ENCODE assay signal across 9 cellular contexts in the genomic region with DNA sequence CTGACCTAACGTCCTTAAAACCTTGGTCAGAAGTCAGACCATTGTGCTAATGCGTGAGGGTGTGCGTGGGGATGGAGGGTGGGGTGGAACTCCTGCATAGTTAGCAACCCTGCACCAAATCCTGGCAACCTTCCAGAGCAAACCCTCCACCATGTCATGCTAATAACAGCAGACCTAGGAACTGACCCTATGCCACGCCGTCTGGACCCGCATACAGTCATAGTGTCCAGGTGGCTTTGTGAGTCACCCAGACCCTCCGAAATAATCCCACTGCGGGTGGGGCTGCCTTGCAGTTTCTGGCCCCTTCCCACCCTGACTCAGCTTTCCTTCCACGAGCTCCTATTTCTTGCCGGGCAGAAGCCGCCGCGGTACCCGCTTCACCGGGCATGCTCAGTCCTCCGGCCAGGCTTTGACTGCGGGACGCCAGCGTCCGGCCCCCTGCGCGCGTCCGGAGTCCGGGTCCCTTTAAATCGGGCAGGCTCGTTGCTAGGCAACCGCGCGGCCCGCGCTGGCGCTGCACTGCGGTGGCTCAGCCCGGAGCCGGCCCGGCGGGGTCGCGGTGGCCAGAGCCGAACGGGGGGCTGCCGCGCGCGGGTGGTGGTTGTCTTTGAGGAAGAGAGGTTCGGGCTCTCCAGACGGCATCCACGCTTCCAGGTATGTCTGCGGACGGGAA. TPM values are rescaled to one million over a fixed set of nuclear protein-coding genes. Genes with fewer than 3 reads are reported as not detected.
DNase-seq lines count a peak whose midpoint lies in the region; ATAC-seq, FAIRE-seq and TF ChIP-seq lines count a peak whose summit lies in the region.
"Had no signal": no experiment of that assay in that cellular context is flagged by ENCODE, and none has a peak within 500 bp of the region (broad histone marks: within the 10 kb centered on the region; RNA-seq: fewer than 3 reads in every experiment).

A gene (plus strand): TSS at position 493 of the 673 bp plus-strand sequence. CDS start 7,619 bp downstream, outside the sequence.

- H3K9me3 ChIP-seq in GM23248 (ENCODE audit: low read depth) (no peaks in the 10 kb centered on the region), neural cell (ENCODE audit: low read length) (no peaks in the 10 kb centered on the region)

- peak; percentile 84 for ATAC-seq in WTC11

- WGBS in GM23248 (ENCODE audit: low coverage in 1 of 2, low lambda C conversion rate in 2 of 2, missing lambda C conversion rate in 2 of 2), 2 experiments, result 7 to 12% methylated on average over 17 to 22 of the region's 51 CpGs

- H3K27ac ChIP-seq in C4-2B, result peak within 1 kb of the TSS; percentile 47
- no peak within 1 kb of the TSS for H3K27ac ChIP-seq in GM23248
- no peak within 1 kb of the TSS for H3K27ac ChIP-seq in neural cell (ENCODE audit: low read length)

- no peaks in the 10 kb centered on the region for H3K36me3 Mint-ChIP-seq in WTC11
- H3K36me3 Mint-ChIP-seq: IgD-negative memory B cell had no signal

- H3K4me1 Mint-ChIP-seq in WTC11, result peaks cover 30% of the 10 kb centered on the region

- H3K27me3 ChIP-seq in GM23248 (replicated peaks; ENCODE audit: insufficient read depth) (no peaks in the 10 kb centered on the region), neural cell (ENCODE audit: insufficient read depth, low read depth, low read length) (no peaks in the 10 kb centered on the region)

- H3K4me2 ChIP-seq in GM23248 (ENCODE audit: unreplicated experiment) (no peak within 1 kb of the TSS), neural cell (ENCODE audit: low read length) (peak within 1 kb of the TSS; percentile 30)

- TF ChIP-seq EP300 in neural cell (conservative IDR thresholded peaks at IDR 0.05; ENCODE audit: poor library complexity, severe bottlenecking), result no peak

- H2AFZ ChIP-seq in GM23248, result peak within 1 kb of the TSS; percentile 41; the same call in 1 of the 2 replicates
- H2AFZ ChIP-seq in neural cell (ENCODE audit: low read depth, low read length), result no peak within 1 kb of the TSS

- H4K20me1 ChIP-seq in GM23248 (ENCODE audit: insufficient read depth) (no peaks in the 10 kb centered on the region), neural cell (ENCODE audit: insufficient read depth) (no peaks in the 10 kb centered on the region)

- POLR2A ChIA-PET in WTC11 (lab: Charles Lee), result no interaction called here

- no peak within 1 kb of the TSS for H3K27ac Mint-ChIP-seq in WTC11
- H3K27ac Mint-ChIP-seq: IgD-negative memory B cell had no signal

- no peaks in the 10 kb centered on the region; the same call in 1 of the 2 replicates for H3K27me3 Mint-ChIP-seq in WTC11 (ENCODE audit: low read depth)

- TF ChIP-seq POLR2A in H54 (IDR thresholded peaks at IDR 0.05; ENCODE audit: low read depth, low read length), result no peak

- no peaks in the 10 kb centered on the region for H3K79me2 ChIP-seq in GM23248 (ENCODE audit: insufficient read depth)
- H3K79me2 ChIP-seq in neural cell (replicated peaks; ENCODE audit: insufficient read depth, low read length), result no peaks in the 10 kb centered on the region

- CTCF ChIA-PET in WTC11 (lab: Charles Lee), result no interaction called here

- H3K9me3 Mint-ChIP-seq in WTC11, result no peaks in the 10 kb centered on the region
- H3K9me3 Mint-ChIP-seq: IgD-negative memory B cell had no signal

- H3K4me3 ChIP-seq in GM23248, result peak within 1 kb of the TSS; percentile 54; the same call in 1 of the 2 replicates
- peak within 1 kb of the TSS; percentile 46 for H3K4me3 ChIP-seq in fibroblast of villous mesenchyme (ENCODE audit: low read depth, low read length)
- peak within 1 kb of the TSS; percentile 69 for H3K4me3 ChIP-seq in neural cell (ENCODE audit: low read length)

- TF ChIP-seq RAD21 in neural cell (conservative IDR thresholded peaks at IDR 0.05), result no peak

- no peak for TF ChIP-seq CTCF in C4-2B (conservative IDR thresholded peaks at IDR 0.05)
- TF ChIP-seq CTCF in WTC11 (IDR thresholded peaks at IDR 0.05), result no peak
- TF ChIP-seq CTCF in fibroblast of villous mesenchyme (IDR thresholded peaks at IDR 0.05; ENCODE audit: insufficient read depth, low read depth, low read length), result no peak
- TF ChIP-seq CTCF in neural cell (IDR thresholded peaks at IDR 0.05; ENCODE audit: poor library complexity, severe bottlenecking), result no peak

- H3F3A ChIP-seq in GM23248 (ENCODE audit: insufficient read depth) (no peaks in the 10 kb centered on the region), neural cell (ENCODE audit: insufficient read depth, low read length, poor library complexity, severe bottlenecking) (no peaks in the 10 kb centered on the region)

- in situ Hi-C loops in GM23248 (cut with MboI), result no loop called here

- H3K9me2 ChIP-seq in GM23248 (ENCODE audit: insufficient read depth), result no peaks in the 10 kb centered on the region
- H3K9me2 ChIP-seq in neural cell (ENCODE audit: insufficient read depth, low read length), result no peaks in the 10 kb centered on the region

- H3K9ac ChIP-seq in GM23248 (no peak within 1 kb of the TSS), neural cell (ENCODE audit: low read length) (peak within 1 kb of the TSS; percentile 50)

- no peaks in the 10 kb centered on the region for H3K4me1 ChIP-seq in GM23248 (ENCODE audit: insufficient read depth)

- no peak for FAIRE-seq in H54 (lab: Jason Lieb, UNC)

- peak; percentile 27 for DNase-seq in GM23248
- peak; percentile 79 for DNase-seq in WTC11 (ENCODE audit: low spot score)
- DNase-seq in fibroblast of villous mesenchyme (ENCODE audit: low read depth), result peak; percentile 18
- DNase-seq in NCI-H510A (lab: John Stamatoyannopoulos, UW), result no peak
- DNase-seq in H54 (ENCODE audit: insufficient read length, low spot score), result no peak
- no peak for DNase-seq in NCI-H1694 (lab: John Stamatoyannopoulos, UW)

- peak within 1 kb of the TSS; percentile 65 for H3K4me3 Mint-ChIP-seq in WTC11

- H3K36me3 ChIP-seq in GM23248 (ENCODE audit: low read depth) (no peaks in the 10 kb centered on the region), neural cell (ENCODE audit: insufficient read depth, low read length) (no peaks in the 10 kb centered on the region)

TF ChIP-seq in WTC11, 78 proteins besides CTCF, POLR2A, EP300 and RAD21:
- TF ChIP-seq, protein P1, sequence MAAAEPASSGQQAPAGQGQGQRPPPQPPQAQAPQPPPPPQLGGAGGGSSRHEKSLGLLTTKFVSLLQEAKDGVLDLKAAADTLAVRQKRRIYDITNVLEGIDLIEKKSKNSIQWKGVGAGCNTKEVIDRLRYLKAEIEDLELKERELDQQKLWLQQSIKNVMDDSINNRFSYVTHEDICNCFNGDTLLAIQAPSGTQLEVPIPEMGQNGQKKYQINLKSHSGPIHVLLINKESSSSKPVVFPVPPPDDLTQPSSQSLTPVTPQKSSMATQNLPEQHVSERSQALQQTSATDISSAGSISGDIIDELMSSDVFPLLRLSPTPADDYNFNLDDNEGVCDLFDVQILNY (CRISPR knock-in tag; IDR thresholded peaks at IDR 0.05), result 0 out of 2 replicates have a peak, but pooled peaks have one; percentile 30
- no peak for TF ChIP-seq IRF2 (CRISPR knock-in tag; IDR thresholded peaks at IDR 0.05; ENCODE audit: borderline replicate concordance, low read depth)

TF ChIP-seq in neural cell, 6 proteins besides CTCF, POLR2A, EP300 and RAD21:
- TF ChIP-seq POLR2AphosphoS5 (IDR thresholded peaks at IDR 0.05), result no peak
- TF ChIP-seq, protein P2, sequence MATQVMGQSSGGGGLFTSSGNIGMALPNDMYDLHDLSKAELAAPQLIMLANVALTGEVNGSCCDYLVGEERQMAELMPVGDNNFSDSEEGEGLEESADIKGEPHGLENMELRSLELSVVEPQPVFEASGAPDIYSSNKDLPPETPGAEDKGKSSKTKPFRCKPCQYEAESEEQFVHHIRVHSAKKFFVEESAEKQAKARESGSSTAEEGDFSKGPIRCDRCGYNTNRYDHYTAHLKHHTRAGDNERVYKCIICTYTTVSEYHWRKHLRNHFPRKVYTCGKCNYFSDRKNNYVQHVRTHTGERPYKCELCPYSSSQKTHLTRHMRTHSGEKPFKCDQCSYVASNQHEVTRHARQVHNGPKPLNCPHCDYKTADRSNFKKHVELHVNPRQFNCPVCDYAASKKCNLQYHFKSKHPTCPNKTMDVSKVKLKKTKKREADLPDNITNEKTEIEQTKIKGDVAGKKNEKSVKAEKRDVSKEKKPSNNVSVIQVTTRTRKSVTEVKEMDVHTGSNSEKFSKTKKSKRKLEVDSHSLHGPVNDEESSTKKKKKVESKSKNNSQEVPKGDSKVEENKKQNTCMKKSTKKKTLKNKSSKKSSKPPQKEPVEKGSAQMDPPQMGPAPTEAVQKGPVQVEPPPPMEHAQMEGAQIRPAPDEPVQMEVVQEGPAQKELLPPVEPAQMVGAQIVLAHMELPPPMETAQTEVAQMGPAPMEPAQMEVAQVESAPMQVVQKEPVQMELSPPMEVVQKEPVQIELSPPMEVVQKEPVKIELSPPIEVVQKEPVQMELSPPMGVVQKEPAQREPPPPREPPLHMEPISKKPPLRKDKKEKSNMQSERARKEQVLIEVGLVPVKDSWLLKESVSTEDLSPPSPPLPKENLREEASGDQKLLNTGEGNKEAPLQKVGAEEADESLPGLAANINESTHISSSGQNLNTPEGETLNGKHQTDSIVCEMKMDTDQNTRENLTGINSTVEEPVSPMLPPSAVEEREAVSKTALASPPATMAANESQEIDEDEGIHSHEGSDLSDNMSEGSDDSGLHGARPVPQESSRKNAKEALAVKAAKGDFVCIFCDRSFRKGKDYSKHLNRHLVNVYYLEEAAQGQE (IDR thresholded peaks at IDR 0.05; ENCODE audit: borderline replicate concordance), result no peak
- TF ChIP-seq MXI1 (conservative IDR thresholded peaks at IDR 0.05; ENCODE audit: poor library complexity, severe bottlenecking), result no peak
- no peak for TF ChIP-seq TAF1 (IDR thresholded peaks at IDR 0.05; ENCODE audit: low read depth)
- TF ChIP-seq EZH2 (IDR thresholded peaks at IDR 0.05; ENCODE audit: borderline replicate concordance, insufficient read depth, low read length, poor library complexity, severe bottlenecking), result no peak
- TF ChIP-seq SMC3 (conservative IDR thresholded peaks at IDR 0.05; ENCODE audit: poor library complexity), result no peak

RNA-seq across cellular contexts. Expression of the gene that starts here (rescaled TPM):
- not detected in 2 replicates for total RNA-seq in GM23248 (2014; rRNA removed; shearing (Covaris generic))
- polyA plus RNA-seq in GM23248 (2016; fragmentation: Nextera tagmentation; extraction: Ambion mirVana), result not detected in 2 replicates
- 1.7 to 1.9 TPM (median 1.8 TPM) in 3 replicates for total RNA-seq in WTC11 (2021)
- 0.43 TPM in 1 of 2 replicates, not detected in the other for total RNA-seq in fibroblast of villous mesenchyme
- polyA plus RNA-seq in neural cell, result 1.6 and 4.3 TPM in 2 replicates
- 3.1 and 3.4 TPM in 2 replicates for polyA minus RNA-seq in neural cell
- polyA plus RNA-seq: IgD-negative memory B cell had no signal

Comparison
In these comparisons a context has a peak if more than half of its experiments do, and no peak if none do; other contexts are left out.
1. Peak in DNase-seq and H3K4me3 ChIP-seq in GM23248; RNA of the gene not detected or under 1 TPM.
2. Peak in DNase-seq and H3K4me3 ChIP-seq in fibroblast of villous mesenchyme; RNA of the gene not detected or under 1 TPM.